Comparison of ENCODE assay signal across 8 cellular contexts in the genomic region with DNA sequence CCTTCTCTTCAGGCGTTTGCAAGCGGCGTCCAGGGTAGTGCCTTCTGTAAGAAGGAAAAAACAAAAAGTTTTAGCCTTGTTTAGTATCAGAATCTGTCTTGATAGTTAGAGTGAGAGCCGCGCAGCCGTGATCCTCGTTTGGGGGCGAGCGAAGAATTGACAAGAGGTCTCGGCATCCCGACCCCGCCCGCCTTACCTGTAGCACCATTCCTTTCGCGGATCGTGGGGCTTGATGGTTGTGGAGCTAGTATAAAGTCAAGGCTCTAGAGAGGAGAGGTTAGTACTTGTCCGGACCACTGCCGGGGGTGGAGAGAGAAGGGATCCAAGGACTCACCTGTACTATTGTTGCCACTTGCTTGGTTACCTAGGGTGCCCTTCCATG. TPM values are rescaled to one million over a fixed set of nuclear protein-coding genes. Genes with fewer than 3 reads are reported as not detected.
DNase-seq lines count a peak whose midpoint lies in the region; ATAC-seq and TF ChIP-seq lines count a peak whose summit lies in the region.

No MANE protein-coding gene starts in this region.

- H3K4me1 ChIP-seq in ovary (ENCODE audit: insufficient read depth) = peaks cover 3% of the 10 kb centered on the region

- peak overlapping the region in 1 of 2 donors; percentile 45 for H3K27ac ChIP-seq in ovary

- TF ChIP-seq EP300 in ovary (IDR thresholded peaks at IDR 0.05) = no peak

- H3K9me3 ChIP-seq in MG63 (no peaks in the 10 kb centered on the region), ovary (no peaks in the 10 kb centered on the region)

- H3K27me3 ChIP-seq in MG63 (no peaks in the 10 kb centered on the region), ovary (peaks cover 3% of the 10 kb centered on the region)

- H3K36me3 ChIP-seq in MG63 (peaks cover 7% of the 10 kb centered on the region), ovary (no peaks in the 10 kb centered on the region)

- TF ChIP-seq CTCF in AG10803 (conservative IDR thresholded peaks at IDR 0.05; ENCODE audit: low read length) = no peak
- TF ChIP-seq CTCF in fibroblast of villous mesenchyme (IDR thresholded peaks at IDR 0.05; ENCODE audit: insufficient read depth, low read depth, low read length) = no peak
- no peak for TF ChIP-seq CTCF in ovary (IDR thresholded peaks at IDR 0.05)

- in situ Hi-C loops in G401 (cut with HindIII; ENCODE audit: low sequenced_read_pairs) = no loop called here

- TF ChIP-seq POLR2A in ovary (IDR thresholded peaks at IDR 0.05) = no peak

- peak; percentile 4 for ATAC-seq in GM21390 (IDR thresholded peaks at IDR 0.05; ENCODE audit: unreplicated experiment)

- H3K4me3 ChIP-seq in AG10803 (ENCODE audit: low read length) (peak overlapping the region; percentile 91), MG63 (peak overlapping the region; percentile 79), fibroblast of villous mesenchyme (ENCODE audit: low read depth, low read length) (peak overlapping the region; percentile 91), ovary (peak overlapping the region; percentile 62)

- 0% methylated on average over 18 of the region's 18 CpGs for WGBS in ovary, 3 donors

- intact Hi-C loops in ovary (cut with DNase I) = no loop called here

- DNase-seq in AG10803 (ENCODE audit: low read depth) (no peak), MG63 (no peak), fibroblast of villous mesenchyme (ENCODE audit: low read depth) (no peak), ovary (peak in 4 of 5 donors; percentile 10 to 44 (median 31)), middle frontal gyrus (ENCODE audit: extremely low spot score, low spot score) (no peak), G401 (ENCODE audit: low spot score) (no peak)
- peak; percentile 25 for DNase-seq in activated CD8-positive, alpha-beta memory T cell treated with anti-CD3 and anti-CD28 coated beads, Interleukin-2, amount 50 U/mL, for 4 hours

RNA-seq across cellular contexts. Expression of a gene that starts 0.5 kb away (rescaled TPM):
- total RNA-seq in MG63 (2014; rRNA removed; shearing (Covaris generic); ENCODE audit: low replicate concordance) = 10.2 and 25.7 TPM in 2 replicates
- total RNA-seq in fibroblast of villous mesenchyme (39.6 and 71.7 TPM in 2 replicates), ovary (10 to 100 TPM; 16.2 to 21.9 (median 20.3) TPM)
- polyA plus RNA-seq in ovary = 1 to 10 TPM; 3.9 to 7.0 TPM
- 15.5 and 20.1 TPM in 2 replicates for total RNA-seq in G401 (2014; rRNA removed; shearing (Covaris generic))

RNA-seq across cellular contexts. Expression of a gene that starts 0.7 kb away (rescaled TPM):
- 7.1 and 16.5 TPM in 2 replicates for total RNA-seq in MG63 (2014; rRNA removed; shearing (Covaris generic); ENCODE audit: low replicate concordance)
- total RNA-seq in fibroblast of villous mesenchyme (20.3 and 20.7 TPM in 2 replicates), ovary (10 to 100 TPM; 17.2 to 42.7 (median 22.3) TPM)
- 1 to 10 TPM; 6.8 to 8.6 TPM for polyA plus RNA-seq in ovary
- total RNA-seq in G401 (2014; rRNA removed; shearing (Covaris generic)) = 5.0 and 7.7 TPM in 2 replicates

Comparison
In these comparisons a context has a peak if more than half of its experiments do, and no peak if none do; other contexts are left out.
1. DNase-seq: peak in activated CD8-positive, alpha-beta memory T cell treated with anti-CD3 and anti-CD28 coated beads, Interleukin-2, amount 50 U/mL, for 4 hours (single experiment) and ovary (4 of 5); none in AG10803 (single experiment), MG63 (single experiment), fibroblast of villous mesenchyme (single experiment), middle frontal gyrus (single experiment) and G401 (single experiment).
2. Peak in every context shown above with its lines, with median percentiles within 50 percentile points of each other: H3K4me3 ChIP-seq.